In the genomic region with DNA sequence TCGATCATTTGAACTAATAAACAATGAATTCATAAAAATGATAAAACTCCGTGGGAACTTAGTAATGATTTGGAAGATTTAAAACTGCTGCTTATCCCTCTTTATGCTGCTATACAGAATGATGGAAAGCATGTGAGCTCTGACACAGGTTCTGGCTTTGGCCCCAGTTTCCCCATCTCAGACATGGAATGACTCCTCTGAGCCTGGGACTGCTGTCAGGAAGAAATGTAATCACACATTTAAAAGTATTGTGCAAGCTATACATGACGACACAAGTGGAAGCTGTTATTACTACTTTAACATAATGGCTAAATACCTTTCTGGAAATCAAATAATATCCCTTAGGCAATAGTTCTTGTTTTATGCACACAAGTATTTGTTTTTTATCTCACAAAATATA, we compare ENCODE assay signal across 16 cellular contexts.
A peak's percentile ranks its signal among the peaks of the same experiment; 100 is the strongest.
DNase-seq lines count a peak whose midpoint lies in the region; ATAC-seq and TF ChIP-seq lines count a peak whose summit lies in the region.
"Had no signal": no experiment of that assay in that cellular context is flagged by ENCODE, and none has a peak within 500 bp of the region (broad histone marks: within the 10 kb centered on the region; RNA-seq: fewer than 3 reads in every experiment).

No MANE protein-coding gene starts in this region.

- H3K9ac ChIP-seq in mammary epithelial cell (ENCODE audit: insufficient read depth, low read length) = no peak overlapping the region

- BruUV-seq in mammary epithelial cell (replicated peaks; lab: Mats Ljungman, UMichigan) = no TSS peak

- H3K4me3 Mint-ChIP-seq in CD4-positive, alpha-beta memory T cell = no peak overlapping the region
- H3K4me3 Mint-ChIP-seq: activated naive CD4-positive, alpha-beta T cell treated with anti-CD3 and anti-CD28 coated beads, Interleukin-2, amount 10 ng/mL, durations not matched to agents 7 days and 5 days; CD14-positive monocyte had no signal

- H3K4me1 Mint-ChIP-seq in CD4-positive, alpha-beta memory T cell = peaks cover 5 to 13% (median 7%) of the 10 kb centered on the region in 4 donors

- no peak overlapping the region for H3K4me3 ChIP-seq in mammary epithelial cell (replicated peaks in 1 of 3; ENCODE audit: insufficient read depth in 1 of 3, low read depth in 2 of 3, low read length in 3 of 3)
- no peak overlapping the region for H3K4me3 ChIP-seq in gastroesophageal sphincter
- H3K4me3 ChIP-seq in transverse colon = no peak overlapping the region
- H3K4me3 ChIP-seq in CD4-positive, alpha-beta memory T cell (ENCODE audit: low read length in 2 of 2) = no peak overlapping the region
- H3K4me3 ChIP-seq: skin epidermis had no signal

- dilution Hi-C loops in mammary epithelial cell (cut with HindIII; ENCODE audit: low sequenced_read_pairs) = no loop called here

- H3K27ac Mint-ChIP-seq in CD4-positive, alpha-beta memory T cell = no peak overlapping the region
- H3K27ac Mint-ChIP-seq: activated naive CD4-positive, alpha-beta T cell treated with anti-CD3 and anti-CD28 coated beads, Interleukin-2, amount 10 ng/mL, durations not matched to agents 7 days and 5 days; CD14-positive monocyte had no signal

- CTCF ChIA-PET in mammary epithelial cell (lab: Charles Lee; ENCODE audit: low non-redundant PET) = interaction anchor here (1.1 kb wide), 1 partner anchor 289 kb away, joined by 4 read pairs; no protein-coding TSS in a partner anchor
- CTCF ChIA-PET in CD4-positive, alpha-beta memory T cell (lab: Charles Lee; ENCODE audit: partially characterized antibody) = interaction anchor here (0.7 to 1.1 kb wide), 3 partner anchors 10 to 293 kb away, joined by 3 to 4 read pairs (median 3); no protein-coding TSS in a partner anchor

- TF ChIP-seq CTCF in mammary epithelial cell (conservative IDR thresholded peaks at IDR 0.05 in 1 of 2, IDR thresholded peaks at IDR 0.05 in 1 of 2; ENCODE audit: extremely low read depth in 1 of 2, insufficient read depth in 1 of 2, low read depth in 1 of 2, low read length in 2 of 2) (no peak), gastroesophageal sphincter (IDR thresholded peaks at IDR 0.05) (no peak), transverse colon (IDR thresholded peaks at IDR 0.05) (no peak)

- H3K27me3 Mint-ChIP-seq in CD4-positive, alpha-beta memory T cell = peaks cover 12 to 19% of the 10 kb centered on the region in 2 donors

- WGBS in mammary epithelial cell (ENCODE audit: low coverage, missing lambda C conversion rate) = 77% methylated on average over 3 of the region's 3 CpGs
- 30 to 35% methylated on average over 3 of the region's 3 CpGs for WGBS in gastroesophageal sphincter (ENCODE audit: low coverage in 1 of 2), 2 donors
- 59 to 60% methylated on average over 3 of the region's 3 CpGs for WGBS in transverse colon (ENCODE audit: low coverage in 1 of 2), 2 donors

- TF ChIP-seq EP300 in gastroesophageal sphincter (IDR thresholded peaks at IDR 0.05) (no peak), transverse colon (IDR thresholded peaks at IDR 0.05; ENCODE audit: low read depth) (no peak)

- no peaks in the 10 kb centered on the region for H3K27me3 ChIP-seq in mammary epithelial cell (ENCODE audit: insufficient read depth, low read length)
- H3K27me3 ChIP-seq in gastroesophageal sphincter = peaks cover 29% of the 10 kb centered on the region
- H3K27me3 ChIP-seq in transverse colon = peaks cover 27% of the 10 kb centered on the region
- H3K27me3 ChIP-seq in CD4-positive, alpha-beta memory T cell (ENCODE audit: insufficient read depth, low read length) = peaks cover 4% of the 10 kb centered on the region

- POLR2A ChIA-PET in CD4-positive, alpha-beta memory T cell (lab: Charles Lee; ENCODE audit: partially characterized antibody) = no interaction called here

- H3K9me3 ChIP-seq in mammary epithelial cell (replicated peaks; ENCODE audit: insufficient read depth, low read length) (no peaks in the 10 kb centered on the region), gastroesophageal sphincter (no peaks in the 10 kb centered on the region), transverse colon (no peaks in the 10 kb centered on the region)
- H3K9me3 ChIP-seq in CD4-positive, alpha-beta memory T cell (ENCODE audit: control insufficient read depth in 1 of 2, low read length in 2 of 2) = no peaks in the 10 kb centered on the region

- no peak for TF ChIP-seq POLR2A in gastroesophageal sphincter (IDR thresholded peaks at IDR 0.05)
- TF ChIP-seq POLR2A in transverse colon (IDR thresholded peaks at IDR 0.05) = no peak

- no peaks in the 10 kb centered on the region for H3K36me3 Mint-ChIP-seq in CD4-positive, alpha-beta memory T cell
- H3K36me3 Mint-ChIP-seq: activated naive CD4-positive, alpha-beta T cell treated with anti-CD3 and anti-CD28 coated beads, Interleukin-2, amount 10 ng/mL, durations not matched to agents 7 days and 5 days; CD14-positive monocyte had no signal

- peak; percentile 21 for DNase-seq in H4 (ENCODE audit: low spot score)
- peak; percentile 29 for DNase-seq in mammary epithelial cell
- DNase-seq in transverse colon = peak; percentile 18
- no peak for DNase-seq in CD4-positive, alpha-beta memory T cell
- no peak for DNase-seq in retina
- DNase-seq: activated CD4-positive, alpha-beta T cell treated with anti-CD3 and anti-CD28 coated beads, Interleukin-2, amount 50 U/mL, for 48 hours; activated naive CD4-positive, alpha-beta T cell treated with anti-CD3 and anti-CD28 coated beads, Interleukin-2, amount 10 ng/mL, durations not matched to agents 7 days and 5 days; dermis blood vessel endothelial cell; DMS153; NCI-H1436 treated with DMSO at 0.1 percent for 48 hours; NCI-H345; stimulated activated CD4-positive, alpha-beta T cell treated with anti-CD3 and anti-CD28 coated beads, Interleukin-4, amount 100 ng/mL, for 24 hours had no signal

- intact Hi-C loops in mammary epithelial cell (cut with micrococcal nuclease) (loop anchor here (1.0 to 2.0 kb wide), 2 partner anchors 177 to 288 kb away; no protein-coding TSS in a partner anchor), transverse colon (cut with DNase I; ENCODE audit: low total_unique reads) (no loop called here)
- intact Hi-C loops in CD4-positive, alpha-beta memory T cell (cut with micrococcal nuclease) = loop anchor here (5.0 kb wide), 2 partner anchors 222 to 1622 kb away; a partner anchor contains a TSS

- H3K79me2 ChIP-seq in mammary epithelial cell (ENCODE audit: insufficient read depth, low read length) = no peaks in the 10 kb centered on the region

- H3K36me3 ChIP-seq in mammary epithelial cell (ENCODE audit: insufficient read depth, low read length) (no peaks in the 10 kb centered on the region), gastroesophageal sphincter (no peaks in the 10 kb centered on the region), transverse colon (no peaks in the 10 kb centered on the region)
- no peaks in the 10 kb centered on the region for H3K36me3 ChIP-seq in CD4-positive, alpha-beta memory T cell (ENCODE audit: insufficient read depth, low read length)

- no peaks in the 10 kb centered on the region for H4K20me1 ChIP-seq in mammary epithelial cell (ENCODE audit: insufficient read depth, low read length)

- H3K9me3 Mint-ChIP-seq in CD4-positive, alpha-beta memory T cell = peaks cover 0 to 4% (median 2%) of the 10 kb centered on the region in 8 donors
- H3K9me3 Mint-ChIP-seq: activated naive CD4-positive, alpha-beta T cell treated with anti-CD3 and anti-CD28 coated beads, Interleukin-2, amount 10 ng/mL, durations not matched to agents 7 days and 5 days had no signal

- H3K27ac ChIP-seq in mammary epithelial cell (ENCODE audit: insufficient read depth, low read depth, low read length) = no peak overlapping the region
- H3K27ac ChIP-seq in gastroesophageal sphincter = no peak overlapping the region
- no peak overlapping the region for H3K27ac ChIP-seq in transverse colon
- H3K27ac ChIP-seq in CD4-positive, alpha-beta memory T cell (ENCODE audit: low read depth, low read length) = no peak overlapping the region
- H3K27ac ChIP-seq: skin epidermis had no signal

- in situ Hi-C loops in mammary epithelial cell (cut with MboI; ENCODE audit: low sequenced_read_pairs in 2 of 2) = loop anchor here in 1 of 2 donors (10.0 kb wide), 1 partner anchor 535 kb away; no protein-coding TSS in a partner anchor
- in situ Hi-C loops in transverse colon (cut with MboI; ENCODE audit: low pct_ligation_motif_present in 1 of 4, low pct_unique_long_range_greater_than_20kb in 1 of 4, low sequenced_read_pairs in 3 of 4) = no loop called here

- H3K4me2 ChIP-seq in mammary epithelial cell (ENCODE audit: insufficient read depth, low read depth, low read length) = no peak overlapping the region

- H3K4me1 ChIP-seq in mammary epithelial cell (ENCODE audit: insufficient read depth, low read length) (no peaks in the 10 kb centered on the region), gastroesophageal sphincter (peaks cover 0 to 21% (median 5%) of the 10 kb centered on the region in 3 donors), transverse colon (peaks cover 0 to 5% (median 2%) of the 10 kb centered on the region in 4 donors)
- peaks cover 14% of the 10 kb centered on the region for H3K4me1 ChIP-seq in CD4-positive, alpha-beta memory T cell (ENCODE audit: insufficient read depth, low read length)

- ATAC-seq in gastroesophageal sphincter (peak; percentile 85), GM21825 (IDR thresholded peaks at IDR 0.05; ENCODE audit: unreplicated experiment) (no peak)

- no peak overlapping the region for H2AFZ ChIP-seq in mammary epithelial cell (ENCODE audit: low read depth, low read length)

Comparison
In these comparisons a context has a peak if more than half of its experiments do, and no peak if none do; other contexts are left out.
1. DNase-seq: peak in H4 (single experiment), mammary epithelial cell (single experiment) and transverse colon (single experiment); none in CD4-positive, alpha-beta memory T cell (0 of 5) and retina (single experiment).